25 cellular contexts compared by ENCODE assay signal in genomic region chrX:139875831-139876230, GRCh38. TPM values are rescaled to one million over a fixed set of nuclear protein-coding genes. Genes with fewer than 3 reads are reported as not detected.
A peak's percentile ranks its signal among the peaks of the same experiment; 100 is the strongest.
DNase-seq lines count a peak whose midpoint lies in the region; ATAC-seq and TF ChIP-seq lines count a peak whose summit lies in the region.
"Had no signal": no experiment of that assay in that cellular context is flagged by ENCODE, and none has a peak within 500 bp of the region (broad histone marks: within the 10 kb centered on the region; RNA-seq: fewer than 3 reads in every experiment).

No MANE protein-coding gene starts in this region.

- POLR2A ChIA-PET in HEK293 (lab: Yijun Ruan, JAX) = no interaction called here

- no peak for ATAC-seq in GM19395 (IDR thresholded peaks at IDR 0.05; ENCODE audit: unreplicated experiment)
- ATAC-seq: PC-3, SK-N-SH treated with all-trans-retinoic acid at 6 μM for 48 hours had no signal

- H3K36me3 ChIP-seq in HEK293 (ENCODE audit: control insufficient read depth in 2 of 2, insufficient read depth in 1 of 2, low read length in 2 of 2) (no peaks in the 10 kb centered on the region), esophagus muscularis mucosa (no peaks in the 10 kb centered on the region)
- H3K36me3 ChIP-seq: SJCRH30 had no signal

- no peak overlapping the region for H3K4me3 Mint-ChIP-seq in osteocyte (ENCODE audit: unreplicated experiment)
- H3K4me3 Mint-ChIP-seq: CD4-positive, alpha-beta T cell had no signal

- no peaks in the 10 kb centered on the region for H3K36me3 Mint-ChIP-seq in osteocyte (ENCODE audit: unreplicated experiment)

- peak overlapping the region; percentile 36 for H3K27ac Mint-ChIP-seq in osteocyte (ENCODE audit: unreplicated experiment)
- H3K27ac Mint-ChIP-seq: CD4-positive, alpha-beta T cell had no signal

- H3K27ac ChIP-seq in HEK293 (ENCODE audit: extremely low read depth, low read depth, low read length) (no peak overlapping the region), esophagus muscularis mucosa (replicated peaks in 1 of 4) (no peak overlapping the region)
- H3K27ac ChIP-seq: BLaER1 treated with 17β-estradiol and CSF1 and Interleukin-3, amounts not matched to agents 10 nM and 100 nM; SJCRH30 had no signal

- no peak overlapping the region for H3K4me3 ChIP-seq in HEK293 (ENCODE audit: low read depth, low read length)
- H3K4me3 ChIP-seq in cardiac fibroblast (replicated peaks in 1 of 2; ENCODE audit: low read depth in 2 of 2, low read length in 2 of 2) = no peak overlapping the region
- H3K4me3 ChIP-seq in fibroblast of the aortic adventitia (ENCODE audit: low read depth, low read length) = no peak overlapping the region
- H3K4me3 ChIP-seq in esophagus muscularis mucosa = no peak overlapping the region
- H3K4me3 ChIP-seq: BLaER1 treated with 17β-estradiol and CSF1 and Interleukin-3, amounts not matched to agents 10 nM and 100 nM; SJCRH30 had no signal

- no peaks in the 10 kb centered on the region for H3K27me3 Mint-ChIP-seq in osteocyte (ENCODE audit: unreplicated experiment)
- H3K27me3 Mint-ChIP-seq: CD4-positive, alpha-beta T cell had no signal

- no peaks in the 10 kb centered on the region for H3K27me3 ChIP-seq in esophagus muscularis mucosa
- H3K27me3 ChIP-seq: SJCRH30 had no signal

- CTCF ChIA-PET in HEK293 (lab: Yijun Ruan, JAX) = interaction anchor here (0.6 to 0.9 kb wide), 2 partner anchors 11 to 28 kb away, joined by 3 read pairs; no protein-coding TSS in a partner anchor

- H3K9me3 ChIP-seq in HEK293 (ENCODE audit: control insufficient read depth, insufficient read depth, low read depth, low read length) (no peaks in the 10 kb centered on the region), esophagus muscularis mucosa (no peaks in the 10 kb centered on the region)
- H3K9me3 ChIP-seq: BLaER1 treated with 17β-estradiol and CSF1 and Interleukin-3, amounts not matched to agents 10 nM and 100 nM; Caco-2; SJCRH30 had no signal

- no peak for TF ChIP-seq EP300 in esophagus muscularis mucosa (IDR thresholded peaks at IDR 0.05)

- peak; percentile 17 to 42 for DNase-seq in cardiac fibroblast (ENCODE audit: low read depth in 2 of 2)
- DNase-seq in fibroblast of the aortic adventitia (ENCODE audit: low read depth) = peak; percentile 32
- no peak for DNase-seq in osteocyte (ENCODE audit: extremely low spot score, unreplicated experiment)
- DNase-seq in NCI-H2029 treated with DMSO at 0.1 percent for 48 hours (lab: John Stamatoyannopoulos, UW) = no peak
- no peak for DNase-seq in esophagus muscularis mucosa (ENCODE audit: extremely low spot score)
- no peak for DNase-seq in HT-29 (ENCODE audit: low spot score)
- DNase-seq: AML-193; Caco-2; CD4-positive, alpha-beta T cell; HCEC 1CT; KBM-7; MV-4-11; NCI-H1105 treated with DMSO at 0.1 percent for 48 hours; NCI-H146; NCI-H1930; NCI-H446; NCI-H526; NCI-H82; NK-92 treated with Interleukin-12 subunit alpha and Interleukin-12 subunit beta, amount 100 ng/mL, for 24 hours; PC-3; SJCRH30 had no signal

- TF ChIP-seq CTCF in HEK293 (tag by site-specific recombination; IDR thresholded peaks at IDR 0.05) (no peak), cardiac fibroblast (IDR thresholded peaks at IDR 0.05; ENCODE audit: low read depth, low read length) (no peak), fibroblast of the aortic adventitia (IDR thresholded peaks at IDR 0.05; ENCODE audit: insufficient read depth, low read length) (no peak), osteocyte (IDR thresholded peaks at IDR 0.05) (no peak), esophagus muscularis mucosa (IDR thresholded peaks at IDR 0.05) (no peak)

- peaks cover 25% of the 10 kb centered on the region for H3K4me1 Mint-ChIP-seq in osteocyte (ENCODE audit: unreplicated experiment)

- WGBS in esophagus muscularis mucosa = 35% methylated on average over 2 of the region's 2 CpGs

- H3K9me3 Mint-ChIP-seq in osteocyte (ENCODE audit: unreplicated experiment) = no peaks in the 10 kb centered on the region
- H3K9me3 Mint-ChIP-seq: CD4-positive, alpha-beta T cell had no signal

- H3K4me1 ChIP-seq in HEK293 (ENCODE audit: control insufficient read depth, insufficient read depth, low read length) (no peaks in the 10 kb centered on the region), esophagus muscularis mucosa (peaks cover 0 to 4% (median 0%) of the 10 kb centered on the region in 4 donors)
- H3K4me1 ChIP-seq: Caco-2, SJCRH30 had no signal

- no peak for TF ChIP-seq POLR2A in esophagus muscularis mucosa (IDR thresholded peaks at IDR 0.05; ENCODE audit: low read depth)

- intact Hi-C loops in esophagus muscularis mucosa (cut with DNase I) = no loop called here

TF ChIP-seq in HEK293, 187 proteins besides CTCF, POLR2A, EP300 and RAD21:
- no peak for TF ChIP-seq ZNF76 (tag by site-specific recombination; IDR thresholded peaks at IDR 0.05; ENCODE audit: borderline replicate concordance, low read depth)
- TF ChIP-seq, protein P1, sequence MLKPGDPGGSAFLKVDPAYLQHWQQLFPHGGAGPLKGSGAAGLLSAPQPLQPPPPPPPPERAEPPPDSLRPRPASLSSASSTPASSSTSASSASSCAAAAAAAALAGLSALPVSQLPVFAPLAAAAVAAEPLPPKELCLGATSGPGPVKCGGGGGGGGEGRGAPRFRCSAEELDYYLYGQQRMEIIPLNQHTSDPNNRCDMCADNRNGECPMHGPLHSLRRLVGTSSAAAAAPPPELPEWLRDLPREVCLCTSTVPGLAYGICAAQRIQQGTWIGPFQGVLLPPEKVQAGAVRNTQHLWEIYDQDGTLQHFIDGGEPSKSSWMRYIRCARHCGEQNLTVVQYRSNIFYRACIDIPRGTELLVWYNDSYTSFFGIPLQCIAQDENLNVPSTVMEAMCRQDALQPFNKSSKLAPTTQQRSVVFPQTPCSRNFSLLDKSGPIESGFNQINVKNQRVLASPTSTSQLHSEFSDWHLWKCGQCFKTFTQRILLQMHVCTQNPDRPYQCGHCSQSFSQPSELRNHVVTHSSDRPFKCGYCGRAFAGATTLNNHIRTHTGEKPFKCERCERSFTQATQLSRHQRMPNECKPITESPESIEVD (tag by site-specific recombination; IDR thresholded peaks at IDR 0.05) = peak; percentile 41; the same call in 1 of the 2 replicates

RNA-seq across cellular contexts. Expression of gene ATP11C, which starts 57.0 kb away (rescaled TPM):
- 48.2 and 71.2 TPM in 2 replicates for total RNA-seq in fibroblast of the aortic adventitia (ENCODE audit: low replicate concordance)
- total RNA-seq in osteocyte = 24.1 and 26.2 TPM in 2 replicates
- 10 to 100 TPM; 17.9 to 29.2 (median 22.4) TPM for total RNA-seq in esophagus muscularis mucosa
- 0.94 and 1.0 TPM in 2 replicates for total RNA-seq in HT-29 (2014; rRNA removed; shearing (Covaris generic))

Comparison
In these comparisons a context has a peak if more than half of its experiments do, and no peak if none do; other contexts are left out.
1. DNase-seq: peak in cardiac fibroblast (2 of 2) and fibroblast of the aortic adventitia (single experiment); none in osteocyte (single experiment), NCI-H2029 treated with DMSO at 0.1 percent for 48 hours (single experiment), esophagus muscularis mucosa (single experiment) and HT-29 (single experiment).